ENCODE assay signal across 8 cellular contexts in genomic region chr16:66695935-66696668, GRCh38. TPM values are rescaled to one million over a fixed set of nuclear protein-coding genes. Genes with fewer than 3 reads are reported as not detected.
DNase-seq lines count a peak whose midpoint lies in the region; ATAC-seq, FAIRE-seq and TF ChIP-seq lines count a peak whose summit lies in the region.

No MANE protein-coding gene starts in this region.

- H3K36me3 ChIP-seq in BJ (ENCODE audit: control insufficient read depth, insufficient read depth, low read length), result no peaks in the 10 kb centered on the region
- no peaks in the 10 kb centered on the region for H3K36me3 ChIP-seq in endocrine pancreas (ENCODE audit: control insufficient read depth, insufficient read depth, low read length)
- H3K36me3 ChIP-seq in muscle layer of duodenum (ENCODE audit: control insufficient read depth in 1 of 2, insufficient read depth in 2 of 2, low read length in 2 of 2), result no peaks in the 10 kb centered on the region
- no peaks in the 10 kb centered on the region for H3K36me3 ChIP-seq in aorta (ENCODE audit: control insufficient read depth in 1 of 2, insufficient read depth in 2 of 2, low read length in 1 of 2)

- POLR2A ChIA-PET in BJ (lab: Charles Lee), result interaction anchor here (0.6 kb wide), 1 partner anchor 92 kb away, joined by 4 read pairs; no protein-coding TSS in a partner anchor

- TF ChIP-seq CTCF in BJ (IDR thresholded peaks at IDR 0.05; ENCODE audit: insufficient read depth, low read depth, low read length) (no peak), D721Med (IDR thresholded peaks at IDR 0.05; ENCODE audit: insufficient read depth, missing control alignments) (no peak)

- DNase-seq in BJ (ENCODE audit: low read depth) (no peak), aorta (peak; percentile 50 to 79), D721Med (ENCODE audit: insufficient read length, low spot score) (no peak)
- DNase-seq in T-helper 2 cell treated with Interferon-gamma antibody and Interleukin-4, amounts not matched to agents 5 μg/mL and 100 μg/mL, for 36 hours (ENCODE audit: low spot score), result no peak

- no peaks in the 10 kb centered on the region for H3K36me3 Mint-ChIP-seq in T-helper 2 cell treated with Interferon-gamma antibody and Interleukin-4, amounts not matched to agents 5 μg/mL and 100 μg/mL, for 36 hours (ENCODE audit: low read depth)

- H3K9ac ChIP-seq in endocrine pancreas (ENCODE audit: control insufficient read depth, insufficient read depth, low read length), result peak overlapping the region; percentile 86

- FAIRE-seq in D721Med (lab: Jason Lieb, UNC), result no peak

- H3K4me1 Mint-ChIP-seq in T-helper 2 cell treated with Interferon-gamma antibody and Interleukin-4, amounts not matched to agents 5 μg/mL and 100 μg/mL, for 36 hours (ENCODE audit: low read depth), result peaks cover 16% of the 10 kb centered on the region

- WGBS in aorta, 2 donors, result 1 to 2% methylated on average over 51 to 91 of the region's 91 CpGs

- H3K27me3 Mint-ChIP-seq in T-helper 2 cell treated with Interferon-gamma antibody and Interleukin-4, amounts not matched to agents 5 μg/mL and 100 μg/mL, for 36 hours (ENCODE audit: low read depth), result peaks cover 46% of the 10 kb centered on the region

- peak overlapping the region; percentile 69 for H3K4me3 Mint-ChIP-seq in T-helper 2 cell treated with Interferon-gamma antibody and Interleukin-4, amounts not matched to agents 5 μg/mL and 100 μg/mL, for 36 hours

- H3K27ac ChIP-seq in muscle layer of duodenum (ENCODE audit: low read length) (no peak overlapping the region), aorta (ENCODE audit: low read depth in 1 of 2, low read length in 2 of 2) (no peak overlapping the region)

- H3K9me3 Mint-ChIP-seq in T-helper 2 cell treated with Interferon-gamma antibody and Interleukin-4, amounts not matched to agents 5 μg/mL and 100 μg/mL, for 36 hours, result no peaks in the 10 kb centered on the region

- H3K4me1 ChIP-seq in endocrine pancreas (ENCODE audit: control insufficient read depth, insufficient read depth, low read length) (no peaks in the 10 kb centered on the region), muscle layer of duodenum (ENCODE audit: control insufficient read depth in 1 of 2, insufficient read depth in 2 of 2, low read length in 2 of 2) (peaks cover 7 to 10% of the 10 kb centered on the region in 2 donors), aorta (ENCODE audit: control insufficient read depth in 1 of 2, insufficient read depth in 2 of 2, low read length in 2 of 2) (no peaks in the 10 kb centered on the region)

- H3K27me3 ChIP-seq in BJ (ENCODE audit: control insufficient read depth, insufficient read depth, low read length) (no peaks in the 10 kb centered on the region), endocrine pancreas (ENCODE audit: control insufficient read depth, insufficient read depth, low read length) (no peaks in the 10 kb centered on the region), muscle layer of duodenum (ENCODE audit: low read depth, low read length) (no peaks in the 10 kb centered on the region), aorta (ENCODE audit: control insufficient read depth in 1 of 2, insufficient read depth in 2 of 2, low read length in 1 of 2) (no peaks in the 10 kb centered on the region)

- no peak overlapping the region for H3K27ac Mint-ChIP-seq in T-helper 2 cell treated with Interferon-gamma antibody and Interleukin-4, amounts not matched to agents 5 μg/mL and 100 μg/mL, for 36 hours

- CTCF ChIA-PET in BJ (lab: Yijun Ruan, JAX), result interaction anchor here (0.5 to 1.8 kb wide), 6 partner anchors 12 to 173 kb away, joined by 3 to 7 read pairs (median 4); no protein-coding TSS in a partner anchor

- no peaks in the 10 kb centered on the region for H3K9me3 ChIP-seq in endocrine pancreas (ENCODE audit: control insufficient read depth, low read length)
- no peaks in the 10 kb centered on the region for H3K9me3 ChIP-seq in muscle layer of duodenum (ENCODE audit: control insufficient read depth in 1 of 2, low read length in 2 of 2)
- no peaks in the 10 kb centered on the region for H3K9me3 ChIP-seq in aorta (ENCODE audit: control insufficient read depth, low read length)

- intact Hi-C loops in aorta (cut with DNase I), result no loop called here

- peak; percentile 42 for ATAC-seq in GM19328 (IDR thresholded peaks at IDR 0.05; ENCODE audit: unreplicated experiment)
- ATAC-seq in HG03442 (IDR thresholded peaks at IDR 0.05; ENCODE audit: unreplicated experiment), result peak; percentile 41
- ATAC-seq in aorta (ENCODE audit: low FRiP score), result peak; percentile 23

- H3K4me3 ChIP-seq in BJ (ENCODE audit: low read depth, low read length) (peak overlapping the region; percentile 61), endocrine pancreas (ENCODE audit: control insufficient read depth, insufficient read depth, low read length) (peak overlapping the region; percentile 33), muscle layer of duodenum (ENCODE audit: low read depth in 1 of 2, low read length in 2 of 2) (peak overlapping the region; percentile 65 to 77), aorta (ENCODE audit: low read length in 2 of 2) (peak overlapping the region; percentile 51 to 67)

RNA-seq across cellular contexts. Expression of gene CMTM4, which starts 0.4 kb away (rescaled TPM):
- polyA plus RNA-seq in BJ (2011; rRNA removed), result 24.8 and 28.0 TPM in 2 replicates
- polyA minus RNA-seq in BJ (2011; rRNA and poly(A)+ RNA removed), result 23.1 and 32.9 TPM in 2 replicates
- 10 to 100 TPM; 16.5 to 24.9 TPM for total RNA-seq in aorta
- polyA plus RNA-seq in aorta, result 10 to 100 TPM in 1 of 2 donors, 1 to 10 TPM in 1; 8.9 to 10.4 TPM

RNA-seq across cellular contexts. Expression of gene DYNC1LI2, which starts 55.3 kb away (rescaled TPM):
- polyA plus RNA-seq in BJ (2011; rRNA removed), result 82.0 and 82.8 TPM in 2 replicates
- 34.9 and 42.1 TPM in 2 replicates for polyA minus RNA-seq in BJ (2011; rRNA and poly(A)+ RNA removed)
- total RNA-seq in aorta, result 100 to 1,000 TPM; 166 to 169 TPM
- 100 to 1,000 TPM in 1 of 2 donors, 10 to 100 TPM in 1; 78.3 to 121 TPM for polyA plus RNA-seq in aorta

Comparison
In these comparisons a context has a peak if more than half of its experiments do, and no peak if none do; other contexts are left out.
1. DNase-seq: peak in aorta (2 of 2); none in BJ (single experiment), T-helper 2 cell treated with Interferon-gamma antibody and Interleukin-4, amounts not matched to agents 5 μg/mL and 100 μg/mL, for 36 hours (single experiment) and D721Med (single experiment).
2. Peak in every context shown above with its lines, with median percentiles within 50 percentile points of each other: H3K4me3 ChIP-seq and ATAC-seq.